In the genomic region with DNA sequence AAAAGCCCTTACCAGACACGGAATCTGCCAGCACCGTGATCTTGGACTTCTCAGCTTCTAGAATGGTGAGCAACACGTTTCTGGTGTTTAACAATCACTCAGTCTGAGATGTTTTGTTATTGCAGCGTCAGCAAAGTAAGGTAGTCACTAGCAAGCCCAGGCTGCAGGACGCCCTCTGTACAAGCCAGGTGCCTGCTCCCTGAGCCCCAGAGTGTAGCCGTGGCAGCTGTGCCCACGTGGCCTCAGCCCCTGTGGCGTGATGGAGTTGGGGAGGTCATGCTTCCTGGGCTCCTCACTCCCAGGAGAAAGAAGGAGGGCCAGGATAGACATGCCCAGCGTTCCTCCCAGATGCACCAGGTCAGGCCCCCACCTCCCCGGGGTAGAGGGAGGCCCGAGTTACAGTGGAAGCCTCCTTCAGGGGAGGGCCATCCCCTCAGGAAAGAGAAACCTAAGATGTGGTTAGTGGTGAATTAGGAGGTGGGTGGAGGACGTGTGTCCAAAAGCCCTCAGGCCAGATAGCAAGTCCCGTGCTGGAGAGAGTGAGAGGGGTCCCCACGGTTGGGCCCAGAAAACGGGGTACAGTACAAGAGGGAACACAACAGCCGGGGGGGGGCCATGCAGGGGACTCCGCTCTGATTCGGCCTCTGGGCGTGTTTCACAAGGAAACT, we compare ENCODE assay signal across 20 cellular contexts.
DNase-seq lines count a peak whose midpoint lies in the region; ATAC-seq and TF ChIP-seq lines count a peak whose summit lies in the region.
"Had no signal": no experiment of that assay in that cellular context is flagged by ENCODE, and none has a peak within 500 bp of the region (broad histone marks: within the 10 kb centered on the region; RNA-seq: fewer than 3 reads in every experiment).

No MANE protein-coding gene starts in this region.

- no peak overlapping the region for H2BK12ac ChIP-seq in neuronal stem cell (ENCODE audit: low read length)

- H3K79me1 ChIP-seq in neuronal stem cell (ENCODE audit: low read depth, low read length), result no peaks in the 10 kb centered on the region

- no peak for TF ChIP-seq CTCF in coronary artery (IDR thresholded peaks at IDR 0.05)

- peaks cover 2% of the 10 kb centered on the region in 2 donors for H3K9me3 ChIP-seq in neuronal stem cell (replicated peaks in 1 of 2; ENCODE audit: control insufficient read depth in 2 of 2, insufficient read depth in 1 of 2, low read depth in 1 of 2, low read length in 2 of 2)

- no peak overlapping the region for H3K9ac ChIP-seq in neuronal stem cell (ENCODE audit: low read depth, low read length, poor library complexity)
- H3K9ac ChIP-seq: GM23248 had no signal

- whole genome bisulfite sequencing in neuronal stem cell (ENCODE audit: extremely low coverage in 2 of 2, insufficient read length in 2 of 2, insufficient replicate concordance in 1 of 2), 2 donors, result no CpG with 5 or more reads among the region's 19 CpGs

- peaks cover 0 to 3% of the 10 kb centered on the region in 2 donors for H3K36me3 ChIP-seq in neuronal stem cell (replicated peaks in 1 of 2; ENCODE audit: control insufficient read depth in 2 of 2, insufficient read depth in 2 of 2, low read length in 2 of 2)
- H3K36me3 ChIP-seq: SJSA1 had no signal

- H3K4me3 ChIP-seq in coronary artery, result no peak overlapping the region
- no peak overlapping the region for H3K4me3 ChIP-seq in neuronal stem cell (ENCODE audit: low read length in 2 of 2)
- H3K4me3 ChIP-seq: GM23248, SJSA1 had no signal

- H4K91ac ChIP-seq in neuronal stem cell (ENCODE audit: low read depth, low read length, poor library complexity), result no peak overlapping the region

- no peak overlapping the region for H3K14ac ChIP-seq in neuronal stem cell (ENCODE audit: low read length)

- H2BK5ac ChIP-seq in neuronal stem cell (ENCODE audit: low read length), result no peak overlapping the region

- ATAC-seq in GM18907 (IDR thresholded peaks at IDR 0.05; ENCODE audit: unreplicated experiment) (no peak), GM19324 (IDR thresholded peaks at IDR 0.05; ENCODE audit: low FRiP score, unreplicated experiment) (no peak)

- no peak overlapping the region for H4K8ac ChIP-seq in neuronal stem cell (ENCODE audit: low read depth, low read length)

- no peak overlapping the region for H2AFZ ChIP-seq in neuronal stem cell (ENCODE audit: low read length)
- H2AFZ ChIP-seq: GM23248 had no signal

- peaks cover 30 to 43% of the 10 kb centered on the region in 2 donors for H3K4me1 ChIP-seq in neuronal stem cell (ENCODE audit: control insufficient read depth in 2 of 2, insufficient read depth in 1 of 2, low read depth in 1 of 2, low read length in 2 of 2)
- H3K4me1 ChIP-seq: SJSA1 had no signal

- no peak overlapping the region for H3K23ac ChIP-seq in neuronal stem cell (ENCODE audit: low read depth, low read length, poor library complexity)

- no peak overlapping the region for H2BK120ac ChIP-seq in neuronal stem cell (ENCODE audit: low read depth, low read length)

- peaks cover 0 to 4% (median 0%) of the 10 kb centered on the region in 3 experiments for H3K27me3 ChIP-seq in neuronal stem cell (ENCODE audit: control insufficient read depth in 3 of 3, insufficient read depth in 3 of 3, low read depth in 1 of 3, low read length in 3 of 3)

- no peak overlapping the region for H3K4ac ChIP-seq in neuronal stem cell (ENCODE audit: low read length)

- peak; percentile 24 for DNase-seq in activated CD8-positive, alpha-beta memory T cell treated with anti-CD3 and anti-CD28 coated beads for 24 hours
- no peak for DNase-seq in activated CD8-positive, alpha-beta memory T cell treated with anti-CD3 and anti-CD28 coated beads, Interleukin-2, amount 50 U/mL, for 4 hours
- peak; percentile 56 for DNase-seq in coronary artery (ENCODE audit: low spot score)
- DNase-seq in neuronal stem cell (ENCODE audit: low spot score), result no peak
- no peak for DNase-seq in NCI-H187 treated with DMSO at 0.1 percent for 48 hours (lab: John Stamatoyannopoulos, UW)
- no peak for DNase-seq in iPS-NIHi11 (ENCODE audit: low spot score)
- DNase-seq: Calu3; CD4-positive, alpha-beta memory T cell; DMS53; GM23248; NCI-H1417 treated with DMSO at 0.1 percent for 48 hours; NCI-H2081; NCI-H510A; NCI-H774 had no signal

- H2BK15ac ChIP-seq in neuronal stem cell (ENCODE audit: low read length), result no peak overlapping the region

- H2AK5ac ChIP-seq in neuronal stem cell (ENCODE audit: low read depth, low read length), result peak overlapping the region; percentile 63

- no peak overlapping the region for H3K4me2 ChIP-seq in neuronal stem cell (ENCODE audit: insufficient read depth, low read length, poor library complexity, severe bottlenecking)

- H3K18ac ChIP-seq in neuronal stem cell (ENCODE audit: low read length), result no peak overlapping the region

- H3K27ac ChIP-seq in coronary artery (no peak overlapping the region), neuronal stem cell (replicated peaks; ENCODE audit: low read length) (no peak overlapping the region)
- H3K27ac ChIP-seq: 22Rv1, GM23248, HL-60, RWPE1, SJSA1 had no signal

Comparison
In these comparisons a context has a peak if more than half of its experiments do, and no peak if none do; other contexts are left out.
1. DNase-seq: peak in activated CD8-positive, alpha-beta memory T cell treated with anti-CD3 and anti-CD28 coated beads for 24 hours (single experiment) and coronary artery (single experiment); none in activated CD8-positive, alpha-beta memory T cell treated with anti-CD3 and anti-CD28 coated beads, Interleukin-2, amount 50 U/mL, for 4 hours (single experiment), neuronal stem cell (single experiment), NCI-H187 treated with DMSO at 0.1 percent for 48 hours (single experiment) and iPS-NIHi11 (single experiment).